1 cellular context compared by ENCODE assay signal in genomic region chr15:37078566-37078965, GRCh38.
A peak's percentile ranks its signal among the peaks of the same experiment; 100 is the strongest.
TF ChIP-seq lines count a peak whose summit lies in the region.

No MANE protein-coding gene starts in this region.

TF ChIP-seq in HEK293, 187 proteins besides CTCF, POLR2A, EP300 and RAD21 (continued from another document and continues in another):
- TF ChIP-seq PRDM2 (tag by site-specific recombination; IDR thresholded peaks at IDR 0.05; ENCODE audit: borderline replicate concordance) (no peak), ZNF248 (tag by site-specific recombination; IDR thresholded peaks at IDR 0.05) (no peak), ZNF843 (tag by site-specific recombination; IDR thresholded peaks at IDR 0.05) (peak; percentile 86), ZNF513 (tag by site-specific recombination; IDR thresholded peaks at IDR 0.05) (no peak), ZNF626 (tag by site-specific recombination; IDR thresholded peaks at IDR 0.05) (no peak), ZSCAN16 (tag by site-specific recombination; IDR thresholded peaks at IDR 0.05) (no peak), ZNF132 (tag by site-specific recombination; IDR thresholded peaks at IDR 0.05; ENCODE audit: borderline replicate concordance) (no peak), ZFP41 (tag by site-specific recombination; IDR thresholded peaks at IDR 0.05; ENCODE audit: borderline replicate concordance) (no peak), ZBTB17 (tag by site-specific recombination; IDR thresholded peaks at IDR 0.05) (no peak), ZSCAN5A (tag by site-specific recombination; IDR thresholded peaks at IDR 0.05) (no peak), ZBTB6 (tag by site-specific recombination; IDR thresholded peaks at IDR 0.05) (no peak), YY1 (tag by site-specific recombination; IDR thresholded peaks at IDR 0.05) (no peak), ZNF175 (tag by site-specific recombination; IDR thresholded peaks at IDR 0.05) (no peak), ZNF596 (tag by site-specific recombination; IDR thresholded peaks at IDR 0.05) (no peak), ZNF362 (tag by site-specific recombination; IDR thresholded peaks at IDR 0.05) (0 out of 2 replicates have a peak, but pooled peaks have one; percentile 31), ZBTB7A (tag by site-specific recombination; IDR thresholded peaks at IDR 0.05; ENCODE audit: low read depth) (no peak), FEZF1 (tag by site-specific recombination; IDR thresholded peaks at IDR 0.05) (peak; percentile 69), ZNF404 (tag by site-specific recombination; IDR thresholded peaks at IDR 0.05) (no peak), ZNF621 (tag by site-specific recombination; IDR thresholded peaks at IDR 0.05) (no peak), ZNF449 (tag by site-specific recombination; IDR thresholded peaks at IDR 0.05) (no peak), PRDM10 (tag by site-specific recombination; IDR thresholded peaks at IDR 0.05) (no peak), ZNF792 (tag by site-specific recombination; IDR thresholded peaks at IDR 0.05) (no peak), MEIS1 (CRISPR knock-in tag; IDR thresholded peaks at IDR 0.05; ENCODE audit: borderline replicate concordance) (no peak), ZNF174 (tag by site-specific recombination; IDR thresholded peaks at IDR 0.05) (no peak), ZNF121 (tag by site-specific recombination; IDR thresholded peaks at IDR 0.05) (no peak), PRDM4 (tag by site-specific recombination; IDR thresholded peaks at IDR 0.05) (peak; percentile 71; the same call in 1 of the 2 replicates), ZNF501 (tag by site-specific recombination; IDR thresholded peaks at IDR 0.05) (no peak), ZNF335 (tag by site-specific recombination; conservative IDR thresholded peaks at IDR 0.05) (no peak), ZBTB20 (tag by site-specific recombination; IDR thresholded peaks at IDR 0.05) (no peak), ZNF18 (tag by site-specific recombination; IDR thresholded peaks at IDR 0.05) (no peak), INSM2 (tag by site-specific recombination; IDR thresholded peaks at IDR 0.05) (peak; percentile 20; the same call in 1 of the 2 replicates)
